In the genomic region with DNA sequence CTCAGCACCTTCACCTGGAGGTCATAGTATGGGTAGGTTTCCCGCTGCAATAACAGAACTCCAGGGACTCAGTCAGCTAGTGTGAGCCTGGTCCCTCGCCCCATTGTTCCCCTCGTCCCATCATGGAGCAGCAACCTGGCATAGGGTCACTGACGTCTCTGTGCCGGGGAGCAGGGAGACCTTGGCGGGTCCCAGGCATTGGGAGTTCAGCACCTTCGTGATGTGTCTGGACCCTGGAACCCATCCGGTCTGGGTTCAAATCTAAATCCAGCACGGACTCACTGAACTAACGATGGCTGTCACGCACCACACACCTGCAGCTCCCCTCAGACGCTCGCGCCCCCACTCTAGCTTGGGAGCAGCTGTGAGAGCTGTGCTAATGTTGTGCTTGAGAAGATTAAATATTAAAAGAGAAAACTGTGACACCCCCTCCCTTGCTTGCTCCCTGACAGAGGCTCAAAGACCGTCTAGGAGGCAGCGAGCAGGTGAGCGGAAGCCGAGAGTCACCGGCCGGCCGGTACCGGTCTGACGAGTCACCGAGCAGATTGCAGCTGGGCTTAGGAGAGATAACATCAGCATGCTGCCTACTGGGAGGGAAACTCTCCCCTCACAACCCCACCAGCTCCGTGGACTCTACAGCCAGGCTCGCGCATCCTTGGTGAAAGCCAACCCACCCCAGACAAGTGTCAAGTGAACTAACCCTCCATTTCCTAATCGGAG, we compare ENCODE assay signal across 14 cellular contexts. TPM values are rescaled to one million over a fixed set of nuclear protein-coding genes. Genes with fewer than 3 reads are reported as not detected.
A peak's percentile ranks its signal among the peaks of the same experiment; 100 is the strongest.
DNase-seq lines count a peak whose midpoint lies in the region; ATAC-seq and TF ChIP-seq lines count a peak whose summit lies in the region.
"Had no signal": no experiment of that assay in that cellular context is flagged by ENCODE, and none has a peak within 500 bp of the region (broad histone marks: within the 10 kb centered on the region; RNA-seq: fewer than 3 reads in every experiment).

No MANE protein-coding gene starts in this region.

- H3K4me3 ChIP-seq in heart left ventricle: peak overlapping the region in 4 of 12 donors; percentile 0 to 31 (median 8)
- H3K4me3 ChIP-seq in colonic mucosa: peak overlapping the region; percentile 37
- H3K4me3 ChIP-seq in mucosa of stomach (ENCODE audit: low read length): peak overlapping the region; percentile 55
- peak overlapping the region in 1 of 2 donors; percentile 45 for H3K4me3 ChIP-seq in vagina
- H3K4me3 ChIP-seq: coronary artery had no signal

- TF ChIP-seq POLR2A in heart left ventricle (IDR thresholded peaks at IDR 0.05) (no peak), vagina (IDR thresholded peaks at IDR 0.05) (no peak)

- intact Hi-C loops in Right ventricle myocardium inferior (cut with DNase I): no loop called here
- intact Hi-C loops in heart left ventricle (cut with DNase I): no loop called here
- intact Hi-C loops in colonic mucosa (cut with DNase I): no loop called here
- intact Hi-C loops in vagina (cut with DNase I): no loop called here

- H3K27me3 ChIP-seq in heart left ventricle (no peaks in the 10 kb centered on the region), colonic mucosa (no peaks in the 10 kb centered on the region), mucosa of stomach (ENCODE audit: control insufficient read depth, insufficient read depth, low read length) (no peaks in the 10 kb centered on the region), vagina (no peaks in the 10 kb centered on the region)

- ATAC-seq in Right ventricle myocardium inferior (no peak), heart left ventricle (no peak), HG03139 (IDR thresholded peaks at IDR 0.05; ENCODE audit: unreplicated experiment) (no peak)

- peaks cover 0 to 65% (median 18%) of the 10 kb centered on the region in 12 donors for H3K4me1 ChIP-seq in heart left ventricle
- no peaks in the 10 kb centered on the region for H3K4me1 ChIP-seq in colonic mucosa
- peaks cover 51% of the 10 kb centered on the region for H3K4me1 ChIP-seq in mucosa of stomach (ENCODE audit: control insufficient read depth, insufficient read depth, low read length)
- H3K4me1 ChIP-seq in vagina: peaks cover 35% of the 10 kb centered on the region

- peak overlapping the region; percentile 50 to 75 for H3K9ac ChIP-seq in colonic mucosa (ENCODE audit: low read depth in 2 of 2, low read length in 2 of 2)
- H3K9ac ChIP-seq in mucosa of stomach (ENCODE audit: low read length): peak overlapping the region; percentile 76
- H3K9ac ChIP-seq: KMS-11 had no signal

- 58 to 63% (median 62%) methylated on average over 28 of the region's 28 CpGs for WGBS in heart left ventricle, 4 donors

- H3K9me3 ChIP-seq in heart left ventricle: no peaks in the 10 kb centered on the region
- H3K9me3 ChIP-seq in colonic mucosa: no peaks in the 10 kb centered on the region
- no peaks in the 10 kb centered on the region for H3K9me3 ChIP-seq in mucosa of stomach (ENCODE audit: control insufficient read depth, low read length)
- H3K9me3 ChIP-seq in vagina: no peaks in the 10 kb centered on the region

- H3K27ac ChIP-seq in heart left ventricle (peak overlapping the region in 2 of 12 donors; percentile 53 to 65), colonic mucosa (peak overlapping the region; percentile 64), vagina (peak overlapping the region; percentile 27)
- H3K27ac ChIP-seq: coronary artery, KMS-11 had no signal

- DNase-seq in Right ventricle myocardium inferior (ENCODE audit: missing footprints) (peak; percentile 9), heart left ventricle (no peak), colonic mucosa (peak; percentile 83), vagina (ENCODE audit: extremely low spot score in 2 of 2) (no peak), AG20443 (ENCODE audit: low spot score) (no peak)
- no peak for DNase-seq in activated CD8-positive, alpha-beta memory T cell treated with anti-CD3 and anti-CD28 coated beads, Interleukin-2, amount 50 U/mL, for 48 hours
- DNase-seq: activated CD4-positive, alpha-beta T cell treated with anti-CD3 and anti-CD28 coated beads, Interleukin-2, amount 50 U/mL, for 4 hours; NCI-H524 treated with DMSO at 0.1 percent for 48 hours; stimulated activated CD4-positive, alpha-beta T cell treated with anti-CD3 and anti-CD28 coated beads, Interleukin-12 subunit alpha, Interleukin-12 subunit beta, amount 100 ng/mL, for 4 hours; SW 1271 had no signal

- H3K36me3 ChIP-seq in heart left ventricle (peaks cover 0 to 20% (median 12%) of the 10 kb centered on the region in 9 donors), colonic mucosa (peaks cover 7% of the 10 kb centered on the region), mucosa of stomach (ENCODE audit: control insufficient read depth, insufficient read depth, low read length) (peaks cover 6% of the 10 kb centered on the region), vagina (peaks cover 0 to 13% of the 10 kb centered on the region in 2 donors)

- no peak for TF ChIP-seq CTCF in heart left ventricle (IDR thresholded peaks at IDR 0.05)
- TF ChIP-seq CTCF in colonic mucosa (IDR thresholded peaks at IDR 0.05): no peak
- no peak for TF ChIP-seq CTCF in vagina (IDR thresholded peaks at IDR 0.05)

RNA-seq across cellular contexts. Expression of gene PLA2G4F, which starts 0.7 kb away (rescaled TPM):
- total RNA-seq in Right ventricle myocardium inferior (3.5 TPM), heart left ventricle (1 to 10 TPM in 6 of 9 donors, under 1 TPM in 3; 0.09 to 9.0 (median 1.4) TPM), colonic mucosa (10 to 100 TPM; 27.7 to 30.2 TPM), vagina (35.1 TPM)
- 1 to 10 TPM in 1 of 2 donors, under 1 TPM in 1; 0.10 to 3.2 TPM for polyA plus RNA-seq in heart left ventricle

RNA-seq across cellular contexts. Expression of gene VPS39, which starts 52.4 kb away (rescaled TPM):
- total RNA-seq in Right ventricle myocardium inferior (43.0 TPM), heart left ventricle (10 to 100 TPM; 37.1 to 59.9 (median 48.2) TPM), colonic mucosa (10 to 100 TPM; 49.1 to 50.4 TPM), vagina (85.2 TPM)
- polyA plus RNA-seq in heart left ventricle: 10 to 100 TPM; 33.8 to 33.9 TPM

Comparison
In these comparisons a context has a peak if more than half of its experiments do, and no peak if none do; other contexts are left out.
1. DNase-seq: peak in Right ventricle myocardium inferior (single experiment) and colonic mucosa (single experiment); none in heart left ventricle (0 of 5), vagina (0 of 2), activated CD8-positive, alpha-beta memory T cell treated with anti-CD3 and anti-CD28 coated beads, Interleukin-2, amount 50 U/mL, for 48 hours (single experiment) and AG20443 (single experiment).